ENCODE assay signal across 9 cellular contexts in genomic region chr6:152185158-152185574, GRCh38.
DNase-seq lines count a peak whose midpoint lies in the region; ATAC-seq, FAIRE-seq and TF ChIP-seq lines count a peak whose summit lies in the region.
"Had no signal": no experiment of that assay in that cellular context is flagged by ENCODE, and none has a peak within 500 bp of the region (broad histone marks: within the 10 kb centered on the region; RNA-seq: fewer than 3 reads in every experiment).

No MANE protein-coding gene starts in this region.

- no peak for DNase-seq in GDM1 (lab: John Stamatoyannopoulos, UW)
- DNase-seq in osteocyte (ENCODE audit: extremely low spot score, unreplicated experiment), result no peak
- DNase-seq in frontal cortex (ENCODE audit: low spot score in 2 of 2), result no peak
- no peak for DNase-seq in sciatic nerve (ENCODE audit: low spot score)

- FAIRE-seq in islet of Langerhans (lab: Jason Lieb, UNC), result peak; percentile 60
- FAIRE-seq in frontal cortex (lab: Jason Lieb, UNC), result no peak

- TF ChIP-seq CTCF in osteocyte (IDR thresholded peaks at IDR 0.05), result no peak

- no peak overlapping the region for H3K27ac Mint-ChIP-seq in osteocyte (ENCODE audit: unreplicated experiment)

- peaks cover 8% of the 10 kb centered on the region for H3K4me1 Mint-ChIP-seq in osteocyte (ENCODE audit: unreplicated experiment)

- peak; percentile 82 for ATAC-seq in GM18511 (IDR thresholded peaks at IDR 0.05; ENCODE audit: unreplicated experiment)
- ATAC-seq in GM21528 (IDR thresholded peaks at IDR 0.05; ENCODE audit: low FRiP score, unreplicated experiment), result peak; percentile 76
- ATAC-seq in HG03565 (IDR thresholded peaks at IDR 0.05; ENCODE audit: unreplicated experiment), result peak; percentile 70
- no peak for ATAC-seq in sciatic nerve
- ATAC-seq: left lobe of liver had no signal

- H3K4me3 Mint-ChIP-seq in osteocyte (ENCODE audit: unreplicated experiment), result no peak overlapping the region

- H3K9me3 Mint-ChIP-seq in osteocyte (ENCODE audit: unreplicated experiment), result no peaks in the 10 kb centered on the region

- peaks cover 34% of the 10 kb centered on the region for H3K36me3 Mint-ChIP-seq in osteocyte (ENCODE audit: unreplicated experiment)

- intact Hi-C loops in sciatic nerve (cut with DNase I), result no loop called here

- no peaks in the 10 kb centered on the region for H3K27me3 Mint-ChIP-seq in osteocyte (ENCODE audit: unreplicated experiment)
